ENCODE assay signal across 8 cellular contexts in genomic region chr15:78075490-78076230, GRCh38.
A peak's percentile ranks its signal among the peaks of the same experiment; 100 is the strongest.
DNase-seq lines count a peak whose midpoint lies in the region; ATAC-seq lines count a peak whose summit lies in the region.

No MANE protein-coding gene starts in this region.

- H3K4me3 ChIP-seq in iPS-15b (ENCODE audit: low read depth, low read length): peak overlapping the region; percentile 23
- peak overlapping the region; percentile 58 for H3K4me3 ChIP-seq in skeletal muscle cell (ENCODE audit: low read depth, low read length)

- no peaks in the 10 kb centered on the region for H3K4me1 ChIP-seq in iPS-15b (ENCODE audit: control insufficient read depth, insufficient read depth, low read length)

- DNase-seq in ELR (ENCODE audit: low read depth) (peak; percentile 91), NCI-H146 (lab: John Stamatoyannopoulos, UW) (peak; percentile 28), astrocyte of the hippocampus (ENCODE audit: low read depth, low spot score) (peak; percentile 89), skeletal muscle cell (ENCODE audit: low read depth) (peak; percentile 93), middle frontal gyrus (ENCODE audit: extremely low spot score, low spot score) (no peak)
- no peak for DNase-seq in NK-92 treated with Interleukin-12 subunit alpha and Interleukin-12 subunit beta, amount 100 ng/mL, for 24 hours (lab: John Stamatoyannopoulos, UW)

- H3K9me3 ChIP-seq in iPS-15b (ENCODE audit: control insufficient read depth, insufficient read depth, low read length): no peaks in the 10 kb centered on the region

- no peaks in the 10 kb centered on the region for H3K36me3 ChIP-seq in iPS-15b (ENCODE audit: control insufficient read depth, insufficient read depth, low read length)

- peaks cover 3% of the 10 kb centered on the region for H3K27me3 ChIP-seq in iPS-15b (ENCODE audit: control insufficient read depth, insufficient read depth, low read length)

- no peak overlapping the region for H3K9ac ChIP-seq in iPS-15b (ENCODE audit: low read depth, low read length)

- no peak for ATAC-seq in GM21723 (IDR thresholded peaks at IDR 0.05; ENCODE audit: unreplicated experiment)

Comparison
In these comparisons a context has a peak if more than half of its experiments do, and no peak if none do; other contexts are left out.
1. DNase-seq: peak in ELR (single experiment), NCI-H146 (single experiment), astrocyte of the hippocampus (single experiment) and skeletal muscle cell (single experiment); none in middle frontal gyrus (single experiment) and NK-92 treated with Interleukin-12 subunit alpha and Interleukin-12 subunit beta, amount 100 ng/mL, for 24 hours (single experiment).